In the genomic region with DNA sequence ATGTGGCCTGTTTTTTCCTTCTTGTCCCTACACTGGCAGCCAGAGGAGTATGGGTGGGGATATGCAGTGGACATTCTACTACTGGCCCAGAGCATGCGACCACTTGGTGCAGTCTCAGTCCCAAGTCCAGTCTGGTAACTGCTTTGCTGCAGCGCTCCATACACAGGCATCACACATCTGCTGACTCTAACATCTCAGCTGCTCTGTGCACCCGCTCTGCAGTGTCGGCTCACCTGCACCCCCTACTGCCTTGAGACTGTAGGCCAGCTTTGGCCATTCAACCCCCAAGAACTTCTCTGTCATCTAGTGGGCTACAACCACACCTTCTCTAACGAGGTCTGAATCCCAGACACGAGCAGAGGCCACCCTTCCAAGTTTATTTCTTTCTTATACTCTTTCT, we compare ENCODE assay signal across 8 cellular contexts. TPM values are rescaled to one million over a fixed set of nuclear protein-coding genes. Genes with fewer than 3 reads are reported as not detected.
A peak's percentile ranks its signal among the peaks of the same experiment; 100 is the strongest.
DNase-seq lines count a peak whose midpoint lies in the region; ATAC-seq and TF ChIP-seq lines count a peak whose summit lies in the region.

No MANE protein-coding gene starts in this region.

- H3K9me3 ChIP-seq in suprapubic skin, result no peaks in the 10 kb centered on the region

- peak; percentile 79 for ATAC-seq in GM21529 (IDR thresholded peaks at IDR 0.05; ENCODE audit: unreplicated experiment)

- no peak for TF ChIP-seq POLR2A in suprapubic skin (IDR thresholded peaks at IDR 0.05)

- TF ChIP-seq EP300 in suprapubic skin (IDR thresholded peaks at IDR 0.05), result no peak

- H3K27ac ChIP-seq in suprapubic skin, result no peak overlapping the region

- H3K4me3 ChIP-seq in LNCaP clone FGC (ENCODE audit: low read depth, low read length), result no peak overlapping the region
- no peak overlapping the region for H3K4me3 ChIP-seq in fibroblast of mammary gland (ENCODE audit: control insufficient read depth, low read depth, low read length)
- no peak overlapping the region for H3K4me3 ChIP-seq in suprapubic skin

- TF ChIP-seq CTCF in LNCaP clone FGC (IDR thresholded peaks at IDR 0.05; ENCODE audit: control insufficient read depth, extremely low read depth, insufficient read depth) (peak; percentile 77), fibroblast of mammary gland (conservative IDR thresholded peaks at IDR 0.05; ENCODE audit: control insufficient read depth, insufficient read depth, low read depth, low read length) (peak; percentile 18), suprapubic skin (IDR thresholded peaks at IDR 0.05) (no peak)

- H3K4me1 ChIP-seq in suprapubic skin, result peaks cover 3% of the 10 kb centered on the region

- WGBS in suprapubic skin, result 54% methylated on average over 6 of the region's 6 CpGs

- DNase-seq in EL (peak; percentile 9), LNCaP clone FGC (ENCODE audit: low read depth) (no peak), fibroblast of mammary gland (ENCODE audit: low read depth) (no peak), NCI-H2029 treated with DMSO at 0.1 percent for 48 hours (lab: John Stamatoyannopoulos, UW) (no peak), suprapubic skin (ENCODE audit: low spot score in 2 of 2) (no peak), NCI-H1694 (lab: John Stamatoyannopoulos, UW) (no peak), T-helper 9 cell (no peak)

- no peaks in the 10 kb centered on the region for H3K27me3 ChIP-seq in suprapubic skin

- no peaks in the 10 kb centered on the region for H3K36me3 ChIP-seq in suprapubic skin

RNA-seq across cellular contexts. Expression of a gene that starts 46.4 kb away (rescaled TPM):
- not detected for total RNA-seq in suprapubic skin

Comparison
In these comparisons a context has a peak if more than half of its experiments do, and no peak if none do; other contexts are left out.
1. CTCF ChIP-seq: peak in LNCaP clone FGC (single experiment) and fibroblast of mammary gland (single experiment); none in suprapubic skin (0 of 2).